In genomic region chr10:102678842-102679289, GRCh38 we compare ENCODE assay signal across 8 cellular contexts. TPM values are rescaled to one million over a fixed set of nuclear protein-coding genes. Genes with fewer than 3 reads are reported as not detected.
DNase-seq lines count a peak whose midpoint lies in the region; ATAC-seq and TF ChIP-seq lines count a peak whose summit lies in the region.

No MANE protein-coding gene starts in this region.

- ATAC-seq in left colon (peak; percentile 78), HG02981 (IDR thresholded peaks at IDR 0.05; ENCODE audit: unreplicated experiment) (no peak), HG03025 (IDR thresholded peaks at IDR 0.05; ENCODE audit: low FRiP score, unreplicated experiment) (no peak)

- in situ Hi-C loops in GM23248 (cut with MboI), result no loop called here

- peak; percentile 9 to 51 (median 49) for TF ChIP-seq CTCF in testis (IDR thresholded peaks at IDR 0.05)

- no peaks in the 10 kb centered on the region for H3K79me2 ChIP-seq in GM23248 (ENCODE audit: insufficient read depth)

- no peak for TF ChIP-seq POLR2A in testis (IDR thresholded peaks at IDR 0.05)

- no peaks in the 10 kb centered on the region for H3K9me3 ChIP-seq in GM23248 (ENCODE audit: low read depth)
- no peaks in the 10 kb centered on the region for H3K9me3 ChIP-seq in testis

- H3K4me1 ChIP-seq in GM23248 (ENCODE audit: insufficient read depth) (peaks cover 25% of the 10 kb centered on the region), testis (peaks cover 55% of the 10 kb centered on the region)

- 0 out of 2 replicates have a peak, but pooled peaks cover under 1% of the 10 kb centered on the region for H3F3A ChIP-seq in GM23248 (ENCODE audit: insufficient read depth)

- H3K36me3 ChIP-seq in GM23248 (ENCODE audit: low read depth) (no peaks in the 10 kb centered on the region), testis (ENCODE audit: low read depth, missing control alignments) (no peaks in the 10 kb centered on the region)

- H3K27ac ChIP-seq in GM23248, result no peak overlapping the region
- no peak overlapping the region for H3K27ac ChIP-seq in testis

- no peaks in the 10 kb centered on the region for H4K20me1 ChIP-seq in GM23248 (ENCODE audit: insufficient read depth)

- H3K9ac ChIP-seq in GM23248, result no peak overlapping the region

- DNase-seq in Ammon's horn (ENCODE audit: low spot score) (peak; percentile 86), GM23248 (peak; percentile 48), NCI-H82 (lab: John Stamatoyannopoulos, UW) (peak; percentile 82), cerebellar cortex (ENCODE audit: low spot score) (peak; percentile 67), left colon (peak; percentile 62 to 81), testis (peak; percentile 83)

- H3K27me3 ChIP-seq in GM23248 (replicated peaks; ENCODE audit: insufficient read depth), result no peaks in the 10 kb centered on the region
- H3K27me3 ChIP-seq in testis, result no peaks in the 10 kb centered on the region

- intact Hi-C loops in left colon (cut with DNase I, micrococcal nuclease) (no loop called here), testis (cut with DNase I; ENCODE audit: low total_unique reads) (no loop called here)

- no peak overlapping the region for H2AFZ ChIP-seq in GM23248

- WGBS in GM23248 (ENCODE audit: low coverage in 1 of 2, low lambda C conversion rate in 2 of 2, missing lambda C conversion rate in 2 of 2), 2 experiments, result 65 to 66% methylated on average over 9 of the region's 9 CpGs
- 35 to 49% methylated on average over 5 to 9 of the region's 9 CpGs for WGBS in testis, 2 donors

- H3K9me2 ChIP-seq in GM23248 (ENCODE audit: insufficient read depth), result no peaks in the 10 kb centered on the region

- H3K4me3 ChIP-seq in GM23248 (no peak overlapping the region), testis (no peak overlapping the region)

- no peak overlapping the region for H3K4me2 ChIP-seq in GM23248 (ENCODE audit: unreplicated experiment)

RNA-seq across cellular contexts. Expression of gene TRIM8, which starts 34.6 kb away (rescaled TPM):
- total RNA-seq in GM23248 (2014; rRNA removed; shearing (Covaris generic)), result 108 and 114 TPM in 2 replicates
- 35.6 and 37.5 TPM in 2 replicates for polyA plus RNA-seq in GM23248 (2016; fragmentation: Nextera tagmentation; extraction: Ambion mirVana)
- total RNA-seq in left colon, result 10 to 100 TPM; 58.4 to 64.0 TPM
- total RNA-seq in testis, result 100 to 1,000 TPM; 114 to 170 TPM
- 69.8 TPM for polyA plus RNA-seq in testis (ENCODE audit: insufficient read depth, low read depth, low replicate concordance)

RNA-seq across cellular contexts. Expression of gene ARL3, which starts 35.3 kb away (rescaled TPM):
- 3.8 and 5.9 TPM in 2 replicates for total RNA-seq in GM23248 (2014; rRNA removed; shearing (Covaris generic))
- polyA plus RNA-seq in GM23248 (2016; fragmentation: Nextera tagmentation; extraction: Ambion mirVana) (22.7 and 24.1 TPM in 2 replicates), testis (ENCODE audit: insufficient read depth, low read depth, low replicate concordance) (25.2 TPM)
- total RNA-seq in left colon (1 to 10 TPM; 2.5 to 4.2 TPM), testis (10 to 100 TPM; 10.8 to 10.9 TPM)

RNA-seq across cellular contexts. Expression of gene SFXN2, which starts 35.6 kb away (rescaled TPM):
- total RNA-seq in GM23248 (2014; rRNA removed; shearing (Covaris generic)), result 0.51 and 1.1 TPM in 2 replicates
- polyA plus RNA-seq in GM23248 (2016; fragmentation: Nextera tagmentation; extraction: Ambion mirVana) (1.7 and 1.9 TPM in 2 replicates), testis (ENCODE audit: insufficient read depth, low read depth, low replicate concordance) (4.4 TPM)
- total RNA-seq in left colon (10 to 100 TPM; 11.7 to 15.0 TPM), testis (1 to 10 TPM; 5.6 to 9.8 TPM)
